22 cellular contexts compared by ENCODE assay signal in the genomic region with DNA sequence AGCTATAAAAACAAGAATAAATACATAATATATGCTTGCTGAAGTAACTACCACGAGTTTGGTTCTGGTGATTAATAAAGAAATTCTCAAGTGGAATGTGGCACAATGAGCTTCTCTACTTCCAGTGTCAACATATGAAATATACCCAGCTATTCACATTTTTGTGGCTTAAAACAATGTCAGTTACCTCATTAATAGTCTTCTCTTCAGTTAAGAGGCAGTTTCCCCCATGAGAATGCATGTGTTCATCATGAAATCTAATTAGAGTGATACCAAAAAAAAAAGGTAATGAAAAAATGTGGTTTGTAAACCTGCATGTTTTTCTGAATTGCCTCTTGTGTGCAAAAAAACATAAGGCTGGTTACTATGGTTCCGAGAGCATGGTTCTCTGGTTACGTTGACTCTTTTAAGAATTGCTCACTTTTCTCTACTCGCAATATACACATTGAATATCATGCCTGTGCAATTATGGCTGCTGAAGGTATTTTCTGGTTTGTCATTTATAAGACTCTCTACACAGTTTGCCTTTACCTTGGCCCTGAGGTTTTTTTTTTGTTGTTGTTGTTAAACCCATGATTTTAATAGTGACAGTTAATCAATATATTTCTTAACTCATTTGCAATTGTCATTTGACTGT.
A peak's percentile ranks its signal among the peaks of the same experiment; 100 is the strongest.
DNase-seq lines count a peak whose midpoint lies in the region; ATAC-seq and TF ChIP-seq lines count a peak whose summit lies in the region.
"Had no signal": no experiment of that assay in that cellular context is flagged by ENCODE, and none has a peak within 500 bp of the region (broad histone marks: within the 10 kb centered on the region; RNA-seq: fewer than 3 reads in every experiment).

No MANE protein-coding gene starts in this region.

- no peak for ATAC-seq in GM19328 (IDR thresholded peaks at IDR 0.05; ENCODE audit: unreplicated experiment)
- ATAC-seq: gastroesophageal sphincter, left lobe of liver had no signal

- POLR2A ChIA-PET in A673 (lab: Charles Lee; ENCODE audit: low non-redundant PET), result interaction anchor here (0.7 kb wide), 1 partner anchor 1015 kb away, joined by 4 read pairs; no protein-coding TSS in a partner anchor

- no peak overlapping the region for H3K4me3 ChIP-seq in A673 (ENCODE audit: low read depth, low read length, poor library complexity, severe bottlenecking)
- H3K4me3 ChIP-seq: gastroesophageal sphincter, right atrium auricular region, tibial nerve had no signal

- H3K36me3 ChIP-seq in A673 (ENCODE audit: insufficient read depth, low read length, poor library complexity, severe bottlenecking), result no peaks in the 10 kb centered on the region
- H3K36me3 ChIP-seq: brain microvascular endothelial cell, gastroesophageal sphincter, right atrium auricular region, tibial nerve had no signal

- H3K4me1 ChIP-seq in A673 (ENCODE audit: insufficient read depth, low read length, poor library complexity, severe bottlenecking), result peaks cover 60% of the 10 kb centered on the region
- H3K4me1 ChIP-seq: right atrium auricular region, tibial nerve had no signal

- intact Hi-C loops in A673 (cut with micrococcal nuclease; ENCODE audit: unreplicated experiment), result no loop called here

- DNase-seq in A673 (ENCODE audit: low spot score) (peak; percentile 19), EL (peak; percentile 28), SK-MEL-5 (ENCODE audit: low read depth, low spot score) (peak; percentile 40), glomerular visceral epithelial cell (ENCODE audit: extremely low spot score) (peak; percentile 32), NCI-H187 treated with DMSO at 0.1 percent for 48 hours (lab: John Stamatoyannopoulos, UW) (no peak), NCI-H1417 treated with DMSO at 0.1 percent for 48 hours (lab: John Stamatoyannopoulos, UW) (no peak), G401 (ENCODE audit: low spot score) (no peak)
- DNase-seq: activated naive CD4-positive, alpha-beta T cell treated with anti-CD3 and anti-CD28 coated beads, Interleukin-2, amount 10 ng/mL, durations not matched to agents 7 days and 5 days; brain microvascular endothelial cell; dermis blood vessel endothelial cell; H9; NCI-H1048; NCI-H2171 treated with DMSO at 0.1 percent for 48 hours; NK-92 treated with Interleukin-12 subunit alpha and Interleukin-12 subunit beta, amount 100 ng/mL, for 24 hours; stimulated activated CD4-positive, alpha-beta T cell treated with anti-CD3 and anti-CD28 coated beads, Interleukin-15, amount 100 ng/mL, for 24 hours; stimulated activated naive CD4-positive, alpha-beta T cell; T-helper 1 cell had no signal

- CTCF ChIA-PET in A673 (lab: Charles Lee), result no interaction called here

- BruUV-seq in A673 (replicated peaks; lab: Mats Ljungman, UMichigan), result no TSS peak

- H3K9me3 ChIP-seq in A673 (ENCODE audit: low read depth, low read length, poor library complexity, severe bottlenecking), result no peaks in the 10 kb centered on the region
- H3K9me3 ChIP-seq: gastroesophageal sphincter, right atrium auricular region, tibial nerve had no signal

- H3K27me3 ChIP-seq in A673 (replicated peaks; ENCODE audit: insufficient read depth, low read depth, low read length, poor library complexity), result no peaks in the 10 kb centered on the region
- H3K27me3 ChIP-seq: brain microvascular endothelial cell, gastroesophageal sphincter, right atrium auricular region, tibial nerve had no signal

- in situ Hi-C loops in SK-MEL-5 (cut with HindIII; ENCODE audit: low pct_unique_long_range_greater_than_20kb, low sequenced_read_pairs), result no loop called here
- in situ Hi-C loops in G401 (cut with HindIII; ENCODE audit: low sequenced_read_pairs), result no loop called here

- TF ChIP-seq CTCF in A673 (conservative IDR thresholded peaks at IDR 0.05; ENCODE audit: low read depth, low read length), result no peak

- no peak overlapping the region for H3K27ac ChIP-seq in A673 (ENCODE audit: low read depth, low read length, poor library complexity, severe bottlenecking)
- H3K27ac ChIP-seq: brain microvascular endothelial cell, gastroesophageal sphincter, right atrium auricular region, tibial nerve had no signal

Comparison
In these comparisons a context has a peak if more than half of its experiments do, and no peak if none do; other contexts are left out.
1. DNase-seq: peak in A673 (single experiment), EL (single experiment), SK-MEL-5 (single experiment) and glomerular visceral epithelial cell (single experiment); none in NCI-H187 treated with DMSO at 0.1 percent for 48 hours (single experiment), NCI-H1417 treated with DMSO at 0.1 percent for 48 hours (single experiment) and G401 (single experiment).